Comparison of ENCODE assay signal across 8 cellular contexts in genomic region chr11:120335928-120336640, GRCh38. TPM values are rescaled to one million over a fixed set of nuclear protein-coding genes. Genes with fewer than 3 reads are reported as not detected.
DNase-seq lines count a peak whose midpoint lies in the region; ATAC-seq and TF ChIP-seq lines count a peak whose summit lies in the region.

ARHGEF12 (plus strand) TSS chr11:120336413; CDS start chr11:120337244, 831 bp downstream.

- H3K4me1 Mint-ChIP-seq in endothelial cell (ENCODE audit: unreplicated experiment) (peaks cover 30% of the 10 kb centered on the region), mesothelial cell of epicardium (peaks cover 48% of the 10 kb centered on the region)

- H3K27me3 Mint-ChIP-seq in endothelial cell (ENCODE audit: unreplicated experiment) (peaks cover 6% of the 10 kb centered on the region), mesothelial cell of epicardium (ENCODE audit: low read depth) (no peaks in the 10 kb centered on the region)

- H3K9me3 Mint-ChIP-seq in endothelial cell (ENCODE audit: unreplicated experiment), result no peaks in the 10 kb centered on the region
- H3K9me3 Mint-ChIP-seq in mesothelial cell of epicardium, result no peaks in the 10 kb centered on the region

- H3K27ac ChIP-seq in BLaER1 treated with 17β-estradiol and CSF1 and Interleukin-3, amounts not matched to agents 10 nM and 100 nM, result peak within 1 kb of the TSS; percentile 81 to 91 (median 87)

- peaks cover 0 to 15% (median 5%) of the 10 kb centered on the region in 11 experiments; a peak in 16 of 22 replicates for H3K36me3 ChIP-seq in BLaER1 treated with 17β-estradiol and CSF1 and Interleukin-3, amounts not matched to agents 10 nM and 100 nM

- peak within 1 kb of the TSS; percentile 81 to 96 (median 86) for H3K4me3 ChIP-seq in BLaER1 treated with 17β-estradiol and CSF1 and Interleukin-3, amounts not matched to agents 10 nM and 100 nM

- DNase-seq in NOMO-1 treated with DMSO at 0.1 percent for 48 hours (lab: John Stamatoyannopoulos, UW; ENCODE audit: unreplicated experiment) (peak; percentile 11), endothelial cell (ENCODE audit: low spot score) (peak; percentile 98), mesothelial cell of epicardium (ENCODE audit: low spot score in 2 of 2, unreplicated experiment in 2 of 2) (peak; percentile 92 to 93)
- DNase-seq in activated CD8-positive, alpha-beta memory T cell treated with anti-CD3 and anti-CD28 coated beads, Interleukin-2, amount 50 U/mL, for 48 hours, result peak; percentile 91
- DNase-seq in stimulated activated CD8-positive, alpha-beta memory T cell treated with anti-CD3 and anti-CD28 coated beads, Interleukin-15, amount 100 ng/mL, for 24 hours (ENCODE audit: low read depth), result peak; percentile 69

- H3K4me3 Mint-ChIP-seq in endothelial cell (ENCODE audit: unreplicated experiment) (peak within 1 kb of the TSS; percentile 100), mesothelial cell of epicardium (peak within 1 kb of the TSS; percentile 96)

- H3K36me3 Mint-ChIP-seq in endothelial cell (ENCODE audit: low read depth, unreplicated experiment) (peaks cover 11% of the 10 kb centered on the region), mesothelial cell of epicardium (no peaks in the 10 kb centered on the region)

- peak; percentile 82 for ATAC-seq in GM19324 (IDR thresholded peaks at IDR 0.05; ENCODE audit: low FRiP score, unreplicated experiment)
- peak; percentile 37 for ATAC-seq in HG03565 (IDR thresholded peaks at IDR 0.05; ENCODE audit: unreplicated experiment)

- H3K4me1 ChIP-seq in BLaER1 treated with 17β-estradiol and CSF1 and Interleukin-3, amounts not matched to agents 10 nM and 100 nM, result peaks cover 28 to 46% (median 33%) of the 10 kb centered on the region in 10 experiments

- peaks cover 0 to 3% (median 0%) of the 10 kb centered on the region in 11 experiments; a peak in 3 of 22 replicates for H3K9me3 ChIP-seq in BLaER1 treated with 17β-estradiol and CSF1 and Interleukin-3, amounts not matched to agents 10 nM and 100 nM (replicated peaks in 1 of 11)

- TF ChIP-seq CTCF in endothelial cell (IDR thresholded peaks at IDR 0.05; ENCODE audit: unreplicated experiment) (no peak), mesothelial cell of epicardium (IDR thresholded peaks at IDR 0.05; ENCODE audit: unreplicated experiment) (no peak)

- H3K4me2 ChIP-seq in BLaER1 treated with 17β-estradiol and CSF1 and Interleukin-3, amounts not matched to agents 10 nM and 100 nM, result peak within 1 kb of the TSS; percentile 93 to 99 (median 98)

- H3K9ac ChIP-seq in BLaER1 treated with 17β-estradiol and CSF1 and Interleukin-3, amounts not matched to agents 10 nM and 100 nM, result peak within 1 kb of the TSS; percentile 86 to 94 (median 92)

- H3K27ac Mint-ChIP-seq in endothelial cell (ENCODE audit: unreplicated experiment) (peak within 1 kb of the TSS; percentile 97), mesothelial cell of epicardium (peak within 1 kb of the TSS; percentile 98)

- H4K20me1 ChIP-seq in BLaER1 treated with 17β-estradiol and CSF1 and Interleukin-3, amounts not matched to agents 10 nM and 100 nM, result peaks cover 39 to 56% (median 47%) of the 10 kb centered on the region in 11 experiments

- H3K27me3 ChIP-seq in BLaER1 treated with 17β-estradiol and CSF1 and Interleukin-3, amounts not matched to agents 10 nM and 100 nM, result peaks cover 39 to 54% (median 45%) of the 10 kb centered on the region in 11 experiments

RNA-seq across cellular contexts. Expression of gene ARHGEF12, which starts in this region (rescaled TPM):
- total RNA-seq in endothelial cell (ENCODE audit: unreplicated experiment), result 128 TPM
- 83.0 to 86.0 TPM (median 85.2 TPM) in 3 replicates for total RNA-seq in mesothelial cell of epicardium

Comparison
In these comparisons a context has a peak if more than half of its experiments do, and no peak if none do; other contexts are left out.
1. Peak in every context shown above with its lines: DNase-seq, ATAC-seq, H3K4me3 ChIP-seq and H3K27ac ChIP-seq.
2. DNase-seq: peak in every context shown above with its lines; median percentile 98 in endothelial cell; 92 in mesothelial cell of epicardium; 91 in activated CD8-positive, alpha-beta memory T cell treated with anti-CD3 and anti-CD28 coated beads, Interleukin-2, amount 50 U/mL, for 48 hours; 69 in stimulated activated CD8-positive, alpha-beta memory T cell treated with anti-CD3 and anti-CD28 coated beads, Interleukin-15, amount 100 ng/mL, for 24 hours; 11 in NOMO-1 treated with DMSO at 0.1 percent for 48 hours.